17 cellular contexts compared by ENCODE assay signal in the genomic region with DNA sequence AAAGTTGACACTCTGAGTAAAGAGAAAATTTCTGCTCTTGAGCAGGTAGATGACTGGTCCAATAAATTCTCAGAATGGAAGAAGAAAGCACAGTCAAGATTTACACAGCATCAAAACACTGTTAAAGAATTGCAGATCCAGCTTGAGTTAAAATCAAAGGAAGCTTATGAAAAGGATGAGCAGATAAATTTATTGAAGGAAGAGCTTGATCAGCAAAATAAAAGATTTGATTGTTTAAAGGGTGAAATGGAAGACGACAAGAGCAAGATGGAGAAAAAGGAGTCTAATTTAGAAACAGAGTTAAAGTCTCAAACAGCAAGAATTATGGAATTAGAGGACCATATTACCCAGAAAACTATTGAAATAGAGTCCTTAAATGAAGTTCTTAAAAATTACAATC.
A peak's percentile ranks its signal among the peaks of the same experiment; 100 is the strongest.
DNase-seq lines count a peak whose midpoint lies in the region; ATAC-seq and FAIRE-seq lines count a peak whose summit lies in the region.
"Had no signal": no experiment of that assay in that cellular context is flagged by ENCODE, and none has a peak within 500 bp of the region (broad histone marks: within the 10 kb centered on the region; RNA-seq: fewer than 3 reads in every experiment).

No MANE protein-coding gene starts in this region.

- peak overlapping the region; percentile 91 for H3K27ac Mint-ChIP-seq in activated T-cell treated with anti-CD3 and anti-CD28 coated beads, Interleukin-2, amount 50 U/mL, for 72 hours
- H3K27ac Mint-ChIP-seq in activated T-cell treated with anti-CD3 and anti-CD28 coated beads, Interleukin-2, amount 50 U/mL, for 24 hours, result no peak overlapping the region
- H3K27ac Mint-ChIP-seq in activated T-helper 17 cell treated with anti-CD3 and anti-CD28 coated beads, Interleukin-2, amount 50 U/mL, for 72 hours, result peak overlapping the region; percentile 16
- H3K27ac Mint-ChIP-seq in stimulated activated effector memory CD8-positive, alpha-beta T cell treated with anti-CD3 and anti-CD28 coated beads, Interleukin-12 subunit alpha, Interleukin-12 subunit beta, amount 100 ng/mL, for 72 hours, result peak overlapping the region; percentile 54

- H3K36me3 ChIP-seq in small intestine (ENCODE audit: control insufficient read depth in 2 of 2, insufficient read depth in 2 of 2, low read length in 2 of 2), result peaks cover 7 to 28% of the 10 kb centered on the region in 2 donors

- peaks cover 30 to 44% of the 10 kb centered on the region in 2 donors for H3K36me3 Mint-ChIP-seq in activated T-cell treated with anti-CD3 and anti-CD28 coated beads, Interleukin-2, amount 50 U/mL, for 72 hours (ENCODE audit: insufficient read depth in 2 of 2)
- peaks cover 92% of the 10 kb centered on the region for H3K36me3 Mint-ChIP-seq in activated T-cell treated with anti-CD3 and anti-CD28 coated beads, Interleukin-2, amount 50 U/mL, for 24 hours (ENCODE audit: low read depth)
- peaks cover 100% of the 10 kb centered on the region for H3K36me3 Mint-ChIP-seq in activated T-helper 17 cell treated with anti-CD3 and anti-CD28 coated beads, Interleukin-2, amount 50 U/mL, for 72 hours (ENCODE audit: low read depth)
- peaks cover 100% of the 10 kb centered on the region for H3K36me3 Mint-ChIP-seq in stimulated activated effector memory CD8-positive, alpha-beta T cell treated with anti-CD3 and anti-CD28 coated beads, Interleukin-12 subunit alpha, Interleukin-12 subunit beta, amount 100 ng/mL, for 72 hours

- H3K4me1 Mint-ChIP-seq in activated T-cell treated with anti-CD3 and anti-CD28 coated beads, Interleukin-2, amount 50 U/mL, for 72 hours (ENCODE audit: low read depth), result peaks cover 27% of the 10 kb centered on the region
- peaks cover 32% of the 10 kb centered on the region for H3K4me1 Mint-ChIP-seq in activated T-cell treated with anti-CD3 and anti-CD28 coated beads, Interleukin-2, amount 50 U/mL, for 24 hours (ENCODE audit: low read depth)
- H3K4me1 Mint-ChIP-seq in activated T-helper 17 cell treated with anti-CD3 and anti-CD28 coated beads, Interleukin-2, amount 50 U/mL, for 72 hours, result peaks cover 29% of the 10 kb centered on the region
- peaks cover 47% of the 10 kb centered on the region for H3K4me1 Mint-ChIP-seq in stimulated activated effector memory CD8-positive, alpha-beta T cell treated with anti-CD3 and anti-CD28 coated beads, Interleukin-12 subunit alpha, Interleukin-12 subunit beta, amount 100 ng/mL, for 72 hours

- H3K9me3 ChIP-seq in small intestine (ENCODE audit: control insufficient read depth, low read depth), result no peaks in the 10 kb centered on the region

- FAIRE-seq in islet of Langerhans (lab: Jason Lieb, UNC) (peak; percentile 56), small intestine (lab: Jason Lieb, UNC) (no peak)
- FAIRE-seq: GM12892, H1 had no signal

- H3K4me3 ChIP-seq in small intestine (ENCODE audit: low read depth in 1 of 2, low read length in 2 of 2), result no peak overlapping the region

- peak overlapping the region in 1 of 2 donors; percentile 28 for H3K4me3 Mint-ChIP-seq in activated T-cell treated with anti-CD3 and anti-CD28 coated beads, Interleukin-2, amount 50 U/mL, for 72 hours
- H3K4me3 Mint-ChIP-seq in activated T-cell treated with anti-CD3 and anti-CD28 coated beads, Interleukin-2, amount 50 U/mL, for 24 hours, result no peak overlapping the region
- no peak overlapping the region for H3K4me3 Mint-ChIP-seq in activated T-helper 17 cell treated with anti-CD3 and anti-CD28 coated beads, Interleukin-2, amount 50 U/mL, for 72 hours
- H3K4me3 Mint-ChIP-seq in stimulated activated effector memory CD8-positive, alpha-beta T cell treated with anti-CD3 and anti-CD28 coated beads, Interleukin-12 subunit alpha, Interleukin-12 subunit beta, amount 100 ng/mL, for 72 hours, result no peak overlapping the region

- 43 to 95% (median 92%) methylated on average over 1 of the region's 1 CpG for WGBS in small intestine, 3 donors

- no peaks in the 10 kb centered on the region for H3K9me3 Mint-ChIP-seq in activated T-cell treated with anti-CD3 and anti-CD28 coated beads, Interleukin-2, amount 50 U/mL, for 72 hours
- H3K9me3 Mint-ChIP-seq in activated T-cell treated with anti-CD3 and anti-CD28 coated beads, Interleukin-2, amount 50 U/mL, for 24 hours, result no peaks in the 10 kb centered on the region
- no peaks in the 10 kb centered on the region for H3K9me3 Mint-ChIP-seq in activated T-helper 17 cell treated with anti-CD3 and anti-CD28 coated beads, Interleukin-2, amount 50 U/mL, for 72 hours
- H3K9me3 Mint-ChIP-seq in stimulated activated effector memory CD8-positive, alpha-beta T cell treated with anti-CD3 and anti-CD28 coated beads, Interleukin-12 subunit alpha, Interleukin-12 subunit beta, amount 100 ng/mL, for 72 hours, result no peaks in the 10 kb centered on the region

- no peak overlapping the region for H3K27ac ChIP-seq in small intestine (ENCODE audit: low read depth in 1 of 2, low read length in 1 of 2)
- H3K27ac ChIP-seq: 22Rv1 had no signal

- no peaks in the 10 kb centered on the region for H3K27me3 ChIP-seq in small intestine (ENCODE audit: control insufficient read depth in 2 of 2, insufficient read depth in 2 of 2, low read length in 2 of 2)

- H3K27me3 Mint-ChIP-seq in activated T-cell treated with anti-CD3 and anti-CD28 coated beads, Interleukin-2, amount 50 U/mL, for 72 hours (ENCODE audit: low read depth), result no peaks in the 10 kb centered on the region
- no peaks in the 10 kb centered on the region for H3K27me3 Mint-ChIP-seq in activated T-cell treated with anti-CD3 and anti-CD28 coated beads, Interleukin-2, amount 50 U/mL, for 24 hours
- no peaks in the 10 kb centered on the region for H3K27me3 Mint-ChIP-seq in activated T-helper 17 cell treated with anti-CD3 and anti-CD28 coated beads, Interleukin-2, amount 50 U/mL, for 72 hours

- ATAC-seq in activated T-cell treated with anti-CD3 and anti-CD28 coated beads, Interleukin-2, amount 50 U/mL, for 72 hours (replicated peaks in 1 of 2), result no peak
- no peak for ATAC-seq in activated T-helper 17 cell treated with anti-CD3 and anti-CD28 coated beads, Interleukin-2, amount 50 U/mL, for 72 hours (replicated peaks)
- ATAC-seq in stimulated activated effector memory CD8-positive, alpha-beta T cell treated with anti-CD3 and anti-CD28 coated beads, Interleukin-12 subunit alpha, Interleukin-12 subunit beta, amount 100 ng/mL, for 72 hours, result no peak

- DNase-seq in activated T-cell treated with anti-CD3 and anti-CD28 coated beads, Interleukin-2, amount 50 U/mL, for 72 hours, result no peak
- no peak for DNase-seq in activated T-cell treated with anti-CD3 and anti-CD28 coated beads, Interleukin-2, amount 50 U/mL, for 24 hours
- no peak for DNase-seq in stimulated activated effector memory CD8-positive, alpha-beta T cell treated with anti-CD3 and anti-CD28 coated beads, Interleukin-12 subunit alpha, Interleukin-12 subunit beta, amount 100 ng/mL, for 72 hours (ENCODE audit: low spot score in 2 of 2)
- DNase-seq in NCI-H446 treated with DMSO at 0.1 percent for 48 hours (lab: John Stamatoyannopoulos, UW), result no peak
- DNase-seq in central memory CD4-positive, alpha-beta T cell, result no peak
- DNase-seq in small intestine, result no peak
- DNase-seq: DMS 273 treated with DMSO at 0.1 percent for 48 hours, GF-D8, KG1, NCI-H1436 treated with DMSO at 0.1 percent for 48 hours, NCI-H2081, NCI-H524 had no signal

- no peaks in the 10 kb centered on the region for H3K4me1 ChIP-seq in small intestine (ENCODE audit: control insufficient read depth in 2 of 2, insufficient read depth in 1 of 2, low read depth in 1 of 2, low read length in 1 of 2)
